Comparison of ENCODE assay signal across 22 cellular contexts in genomic region chr2:30641765-30642341, GRCh38.
A peak's percentile ranks its signal among the peaks of the same experiment; 100 is the strongest.
DNase-seq lines count a peak whose midpoint lies in the region; ATAC-seq, FAIRE-seq and TF ChIP-seq lines count a peak whose summit lies in the region.
"Had no signal": no experiment of that assay in that cellular context is flagged by ENCODE, and none has a peak within 500 bp of the region (broad histone marks: within the 10 kb centered on the region; RNA-seq: fewer than 3 reads in every experiment).

No MANE protein-coding gene starts in this region.

- 59 to 88% (median 73%) methylated on average over 3 of the region's 3 CpGs for WGBS in heart left ventricle, 4 donors

- TF ChIP-seq CTCF in astrocyte (IDR thresholded peaks at IDR 0.05; ENCODE audit: insufficient read depth, low read depth, low read length) (no peak), heart left ventricle (IDR thresholded peaks at IDR 0.05) (no peak), foreskin keratinocyte (conservative IDR thresholded peaks at IDR 0.05) (no peak)

- no peak for TF ChIP-seq POLR2A in heart left ventricle (IDR thresholded peaks at IDR 0.05)

- FAIRE-seq in astrocyte (lab: Jason Lieb, UNC) = no peak
- FAIRE-seq: GM12892 had no signal

- no peak overlapping the region for H2AFZ ChIP-seq in astrocyte (ENCODE audit: low read depth, low read length)
- H2AFZ ChIP-seq: hepatocyte had no signal

- no peak overlapping the region for H3K4me3 Mint-ChIP-seq in astrocyte (ENCODE audit: unreplicated experiment)
- H3K4me3 Mint-ChIP-seq: activated CD4-positive, alpha-beta T cell treated with anti-CD3 and anti-CD28 coated beads, Interleukin-2, amount 10 ng/mL, durations not matched to agents 24 days and 14 days; endodermal cell; IgD-negative memory B cell; nephron had no signal

- H3K36me3 ChIP-seq in astrocyte (ENCODE audit: insufficient read depth, low read length) = no peaks in the 10 kb centered on the region
- H3K36me3 ChIP-seq in heart left ventricle = peaks cover 0 to 27% (median 17%) of the 10 kb centered on the region in 9 donors

- intact Hi-C loops in heart left ventricle (cut with DNase I) = no loop called here

- peak; percentile 70 for DNase-seq in COR-L47 (lab: John Stamatoyannopoulos, UW)
- DNase-seq in MV-4-11 (lab: John Stamatoyannopoulos, UW) = peak; percentile 87
- peak; percentile 91 for DNase-seq in NCI-H748 (lab: John Stamatoyannopoulos, UW; ENCODE audit: unreplicated experiment)
- no peak for DNase-seq in astrocyte (ENCODE audit: low read depth)
- DNase-seq in heart left ventricle = no peak
- no peak for DNase-seq in foreskin keratinocyte
- DNase-seq in SK-N-DZ (ENCODE audit: low spot score) = no peak
- DNase-seq: activated CD4-positive, alpha-beta T cell treated with anti-CD3 and anti-CD28 coated beads, Interleukin-2, amount 10 ng/mL, durations not matched to agents 24 days and 14 days; activated CD8-positive, alpha-beta memory T cell treated with anti-CD3 and anti-CD28 coated beads, Interleukin-2, amount 50 U/mL, for 4 hours; activated effector memory CD4-positive, alpha-beta T cell treated with anti-CD3 and anti-CD28 coated beads, Interleukin-2, amount 50 U/mL, for 16 hours; cerebellar nuclear complex; endodermal cell; mesenchymal stem cell; NCI-H1694; psoas muscle; SK-N-SH; testis had no signal

- peaks cover 5% of the 10 kb centered on the region for H3K27me3 Mint-ChIP-seq in astrocyte (ENCODE audit: low read depth, unreplicated experiment)
- H3K27me3 Mint-ChIP-seq: activated CD4-positive, alpha-beta T cell treated with anti-CD3 and anti-CD28 coated beads, Interleukin-2, amount 10 ng/mL, durations not matched to agents 24 days and 14 days; IgD-negative memory B cell had no signal

- H3K36me3 Mint-ChIP-seq in astrocyte (ENCODE audit: low read depth, unreplicated experiment) = peaks cover 8% of the 10 kb centered on the region

- H3K4me2 ChIP-seq in astrocyte (ENCODE audit: low read length) = no peak overlapping the region
- H3K4me2 ChIP-seq: hepatocyte, SK-N-SH had no signal

- peak overlapping the region; percentile 31 for H3K27ac Mint-ChIP-seq in astrocyte (ENCODE audit: unreplicated experiment)
- H3K27ac Mint-ChIP-seq: activated CD4-positive, alpha-beta T cell treated with anti-CD3 and anti-CD28 coated beads, Interleukin-2, amount 10 ng/mL, durations not matched to agents 24 days and 14 days; endodermal cell; nephron had no signal

- no peaks in the 10 kb centered on the region for H3K27me3 ChIP-seq in astrocyte (ENCODE audit: insufficient read depth, low read length)
- no peaks in the 10 kb centered on the region for H3K27me3 ChIP-seq in heart left ventricle
- no peaks in the 10 kb centered on the region for H3K27me3 ChIP-seq in foreskin keratinocyte
- H3K27me3 ChIP-seq: hepatocyte, testis had no signal

- no peaks in the 10 kb centered on the region for H3K79me2 ChIP-seq in astrocyte (ENCODE audit: insufficient read depth, low read length)
- H3K79me2 ChIP-seq: hepatocyte had no signal

- H3K4me3 ChIP-seq in astrocyte (ENCODE audit: insufficient read depth, low read depth, low read length) (no peak overlapping the region), heart left ventricle (no peak overlapping the region)
- H3K4me3 ChIP-seq: hepatocyte, psoas muscle, testis had no signal

- H3K9ac ChIP-seq in astrocyte (ENCODE audit: low read length) = no peak overlapping the region
- H3K9ac ChIP-seq: SK-N-SH had no signal

- no peak overlapping the region for H3K27ac ChIP-seq in astrocyte (ENCODE audit: low read depth, low read length)
- H3K27ac ChIP-seq in heart left ventricle = no peak overlapping the region
- H3K27ac ChIP-seq in foreskin keratinocyte = no peak overlapping the region
- H3K27ac ChIP-seq: hepatocyte, psoas muscle, testis had no signal

- H3K9me3 ChIP-seq in astrocyte (ENCODE audit: insufficient read depth, low read depth, low read length) (no peaks in the 10 kb centered on the region), heart left ventricle (no peaks in the 10 kb centered on the region)
- H3K9me3 ChIP-seq: psoas muscle, SK-N-SH, testis had no signal

- H4K20me1 ChIP-seq in astrocyte (ENCODE audit: insufficient read depth, low read length) = no peaks in the 10 kb centered on the region

- H3K9me3 Mint-ChIP-seq in astrocyte (ENCODE audit: unreplicated experiment) = no peaks in the 10 kb centered on the region
- H3K9me3 Mint-ChIP-seq: activated CD4-positive, alpha-beta T cell treated with anti-CD3 and anti-CD28 coated beads, Interleukin-2, amount 10 ng/mL, durations not matched to agents 24 days and 14 days; endodermal cell; IgD-negative memory B cell; nephron had no signal

- ATAC-seq in heart left ventricle (no peak), GM18502 (IDR thresholded peaks at IDR 0.05; ENCODE audit: poor library complexity, unreplicated experiment) (no peak), foreskin keratinocyte (no peak)
- ATAC-seq: psoas muscle had no signal

- H3K4me1 ChIP-seq in astrocyte (ENCODE audit: insufficient read depth, low read length) (no peaks in the 10 kb centered on the region), heart left ventricle (no peaks in the 10 kb centered on the region), foreskin keratinocyte (no peaks in the 10 kb centered on the region)
- H3K4me1 ChIP-seq: testis had no signal

- H3K4me1 Mint-ChIP-seq in astrocyte (ENCODE audit: low read depth, unreplicated experiment) = no peaks in the 10 kb centered on the region
- H3K4me1 Mint-ChIP-seq: activated CD4-positive, alpha-beta T cell treated with anti-CD3 and anti-CD28 coated beads, Interleukin-2, amount 10 ng/mL, durations not matched to agents 24 days and 14 days; endodermal cell; nephron had no signal

Comparison
In these comparisons a context has a peak if more than half of its experiments do, and no peak if none do; other contexts are left out.
1. DNase-seq: peak in COR-L47 (single experiment), MV-4-11 (single experiment) and NCI-H748 (single experiment); none in astrocyte (single experiment), heart left ventricle (0 of 5), foreskin keratinocyte (0 of 2) and SK-N-DZ (single experiment).